ENCODE assay signal across 31 cellular contexts in the genomic region with DNA sequence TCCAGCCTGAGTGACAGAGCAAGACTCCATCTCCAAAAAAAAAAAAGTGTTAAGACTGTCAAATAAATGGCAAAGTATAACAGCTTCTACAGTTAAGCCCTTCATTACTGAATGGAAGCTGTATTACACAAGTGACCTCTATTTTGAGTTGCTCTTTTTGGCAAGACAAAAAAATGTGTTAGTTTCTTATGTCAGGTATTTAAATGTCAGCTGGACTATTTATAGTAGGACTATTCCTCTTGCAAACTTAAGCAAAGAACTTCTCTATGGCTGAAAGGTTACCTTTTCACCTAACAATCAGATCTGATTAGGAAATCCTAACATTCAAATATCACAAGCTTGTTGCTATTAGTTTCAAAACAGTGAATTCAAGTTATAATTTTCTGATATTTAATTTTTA. TPM values are rescaled to one million over a fixed set of nuclear protein-coding genes. Genes with fewer than 3 reads are reported as not detected.
DNase-seq lines count a peak whose midpoint lies in the region; ATAC-seq, FAIRE-seq and TF ChIP-seq lines count a peak whose summit lies in the region.
"Had no signal": no experiment of that assay in that cellular context is flagged by ENCODE, and none has a peak within 500 bp of the region (broad histone marks: within the 10 kb centered on the region; RNA-seq: fewer than 3 reads in every experiment).

No MANE protein-coding gene starts in this region.

- ATAC-seq in GM12878 (no peak; the same call in 2 of the 3 replicates), heart left ventricle (peak; percentile 28 to 70 (median 34))
- ATAC-seq: activated CD8-positive, alpha-beta memory T cell treated with anti-CD3 and anti-CD28 coated beads, Interleukin-2, amount 10 ng/mL, durations not matched to agents 7 days and 5 days; activated T-cell treated with anti-CD3 and anti-CD28 coated beads, Interleukin-2, amount 50 U/mL, for 72 hours; sciatic nerve had no signal

- no peaks in the 10 kb centered on the region for H3K27me3 ChIP-seq in GM12878 (replicated peaks in 1 of 2; ENCODE audit: control insufficient read depth in 2 of 2, insufficient read depth in 2 of 2, low read length in 1 of 2)
- no peaks in the 10 kb centered on the region for H3K27me3 ChIP-seq in heart left ventricle
- H3K27me3 ChIP-seq: esophagus squamous epithelium, MG63 had no signal

- intact Hi-C loops in GM12878 (cut with micrococcal nuclease; ENCODE audit: unreplicated experiment): no loop called here
- intact Hi-C loops in heart left ventricle (cut with DNase I): no loop called here
- intact Hi-C loops in head of caudate nucleus (cut with DNase I): no loop called here

- H3K9me3 ChIP-seq in GM12878 (replicated peaks; ENCODE audit: control insufficient read depth, insufficient read depth, low read length): no peaks in the 10 kb centered on the region
- no peaks in the 10 kb centered on the region for H3K9me3 ChIP-seq in heart left ventricle
- H3K9me3 ChIP-seq: esophagus squamous epithelium, MG63 had no signal

- H4K20me1 ChIP-seq in GM12878 (ENCODE audit: control insufficient read depth, insufficient read depth): peaks cover 6% of the 10 kb centered on the region

- no peak for TF ChIP-seq POLR2A in GM12878 (IDR thresholded peaks at IDR 0.05; ENCODE audit: low read depth, low read length)
- TF ChIP-seq POLR2A in heart left ventricle (IDR thresholded peaks at IDR 0.05): no peak

- peaks cover 76% of the 10 kb centered on the region for H3K79me2 ChIP-seq in GM12878 (ENCODE audit: control insufficient read depth, insufficient read depth, low read length)

- DNase-seq in GM12878 (ENCODE audit: low read depth, low spot score) (no peak), heart left ventricle (no peak), osteocyte (ENCODE audit: extremely low spot score, unreplicated experiment) (no peak), type B pancreatic cell (ENCODE audit: extremely low spot score, unreplicated experiment) (no peak), DMS79 treated with DMSO at 0.1 percent for 48 hours (lab: John Stamatoyannopoulos, UW) (no peak), head of caudate nucleus (no peak)
- DNase-seq in activated CD4-positive, alpha-beta T cell treated with anti-CD3 and anti-CD28 coated beads, Interleukin-2, amount 50 U/mL, for 4 hours: no peak
- DNase-seq: activated CD4-positive, alpha-beta T cell treated with anti-CD3 and anti-CD28 coated beads, Interleukin-2, amount 10 ng/mL, durations not matched to agents 7 days and 5 days; activated CD8-positive, alpha-beta memory T cell treated with anti-CD3 and anti-CD28 coated beads, Interleukin-2, amount 10 ng/mL, durations not matched to agents 7 days and 5 days; activated naive CD4-positive, alpha-beta T cell treated with anti-CD3 and anti-CD28 coated beads, Interleukin-2, amount 10 ng/mL, durations not matched to agents 7 days and 5 days; activated T-cell treated with anti-CD3 and anti-CD28 coated beads, Interleukin-2, amount 50 U/mL, for 72 hours; anterior cingulate cortex; DMS79; endodermal cell; esophagus squamous epithelium; HCEC 1CT; KBM-7; MG63; NCI-H1105 treated with DMSO at 0.1 percent for 48 hours; NCI-H1930; NCI-H524; nephron progenitor cell; stimulated activated CD4-positive, alpha-beta T cell treated with anti-CD3 and anti-CD28 coated beads, Interleukin-15, amount 100 ng/mL, for 24 hours; trophoblast cell had no signal

- H3K36me3 Mint-ChIP-seq in osteocyte (ENCODE audit: unreplicated experiment): peaks cover 11% of the 10 kb centered on the region
- peaks cover 34% of the 10 kb centered on the region for H3K36me3 Mint-ChIP-seq in type B pancreatic cell

- H3K36me3 ChIP-seq in GM12878 (ENCODE audit: control insufficient read depth in 2 of 2, insufficient read depth in 2 of 2, low read length in 1 of 2): peaks cover 8 to 26% of the 10 kb centered on the region in 2 experiments
- H3K36me3 ChIP-seq in heart left ventricle: peaks cover 0 to 38% (median 13%) of the 10 kb centered on the region in 9 donors

- H2AFZ ChIP-seq in GM12878 (ENCODE audit: control insufficient read depth, low read depth, low read length): no peak overlapping the region

- TF ChIP-seq CTCF in GM12878 (IDR thresholded peaks at IDR 0.05 in 2 of 3, conservative IDR thresholded peaks at IDR 0.05 in 1 of 3; ENCODE audit: control insufficient read depth in 2 of 3, extremely low read depth in 1 of 3, insufficient read depth in 1 of 3, low read depth in 3 of 3, low read length in 3 of 3): no peak
- no peak for TF ChIP-seq CTCF in heart left ventricle (IDR thresholded peaks at IDR 0.05)
- TF ChIP-seq CTCF in osteocyte (IDR thresholded peaks at IDR 0.05): no peak
- TF ChIP-seq CTCF in type B pancreatic cell (conservative IDR thresholded peaks at IDR 0.05): no peak

- H3K4me2 ChIP-seq in GM12878 (ENCODE audit: control insufficient read depth, insufficient read depth): no peak overlapping the region

- in situ Hi-C loops in GM12878 (cut with MboI): no loop called here

- SMC1A ChIA-PET in GM12878 (lab: Charles Lee; ENCODE audit: uncharacterized antibody, unreplicated experiment): interaction anchor here (0.6 to 1.8 kb wide), 9 partner anchors 9 to 69 kb away, joined by 3 to 8 read pairs (median 3); a partner anchor contains a TSS

- POLR2A ChIA-PET in GM12878 (lab: Charles Lee): interaction anchor here (0.7 to 1.2 kb wide), 2 partner anchors 9 to 160 kb away, joined by 4 to 6 read pairs; no protein-coding TSS in a partner anchor

- H3K27me3 Mint-ChIP-seq in osteocyte (ENCODE audit: unreplicated experiment): no peaks in the 10 kb centered on the region
- no peaks in the 10 kb centered on the region for H3K27me3 Mint-ChIP-seq in type B pancreatic cell
- H3K27me3 Mint-ChIP-seq: activated CD4-positive, alpha-beta T cell treated with anti-CD3 and anti-CD28 coated beads, Interleukin-2, amount 10 ng/mL, durations not matched to agents 7 days and 5 days; activated CD8-positive, alpha-beta memory T cell treated with anti-CD3 and anti-CD28 coated beads, Interleukin-2, amount 10 ng/mL, durations not matched to agents 7 days and 5 days; activated naive CD4-positive, alpha-beta T cell treated with anti-CD3 and anti-CD28 coated beads, Interleukin-2, amount 10 ng/mL, durations not matched to agents 7 days and 5 days; dendritic cell treated with granulocyte-macrophage colony-stimulating factor and Interleukin-4, amounts not matched to agents 40 ng/mL and 50 ng/mL, for 4 days had no signal

- peak overlapping the region; percentile 5 for H3K27ac Mint-ChIP-seq in osteocyte (ENCODE audit: unreplicated experiment)
- peak overlapping the region; percentile 61 for H3K27ac Mint-ChIP-seq in type B pancreatic cell
- H3K27ac Mint-ChIP-seq: activated CD4-positive, alpha-beta T cell treated with anti-CD3 and anti-CD28 coated beads, Interleukin-2, amount 10 ng/mL, durations not matched to agents 7 days and 5 days; activated CD8-positive, alpha-beta memory T cell treated with anti-CD3 and anti-CD28 coated beads, Interleukin-2, amount 10 ng/mL, durations not matched to agents 7 days and 5 days; activated naive CD4-positive, alpha-beta T cell treated with anti-CD3 and anti-CD28 coated beads, Interleukin-2, amount 10 ng/mL, durations not matched to agents 7 days and 5 days; activated T-cell treated with anti-CD3 and anti-CD28 coated beads, Interleukin-2, amount 50 U/mL, for 72 hours; dendritic cell treated with granulocyte-macrophage colony-stimulating factor and Interleukin-4, amounts not matched to agents 40 ng/mL and 50 ng/mL, for 4 days; endodermal cell; nephron progenitor cell; WTC11 had no signal

- CTCF ChIA-PET in GM12878 (lab: Yijun Ruan, JAX): interaction anchor here (0.9 to 8.1 kb wide), 8 partner anchors 9 to 52 kb away, joined by 3 to 57 read pairs (median 5); no protein-coding TSS in a partner anchor

- H3K27ac ChIP-seq in GM12878 (ENCODE audit: control insufficient read depth, insufficient read depth) (no peak overlapping the region), heart left ventricle (peak overlapping the region in 11 of 12 donors; percentile 16 to 81 (median 59))
- H3K27ac ChIP-seq: C4-2B had no signal

- BruUV-seq in GM12878 (replicated peaks; lab: Mats Ljungman, UMichigan): no TSS peak

- RAD21 ChIA-PET in GM12878 (lab: Charles Lee; ENCODE audit: unreplicated experiment): interaction anchor here (0.7 to 1.4 kb wide), 6 partner anchors 10 to 52 kb away, joined by 3 to 5 read pairs (median 3); a partner anchor contains a TSS

- H3K4me3 ChIP-seq in GM12878: no peak overlapping the region
- H3K4me3 ChIP-seq in heart left ventricle: peak overlapping the region in 1 of 12 donors; percentile 6
- H3K4me3 ChIP-seq: esophagus squamous epithelium, MG63 had no signal

- no peak for TF ChIP-seq EP300 in GM12878 (IDR thresholded peaks at IDR 0.05; ENCODE audit: borderline replicate concordance in 1 of 2, control insufficient read depth in 1 of 2, low read depth in 2 of 2, low read length in 2 of 2)

- H3K9me3 Mint-ChIP-seq in osteocyte (ENCODE audit: unreplicated experiment) (no peaks in the 10 kb centered on the region), type B pancreatic cell (no peaks in the 10 kb centered on the region)
- H3K9me3 Mint-ChIP-seq: activated CD4-positive, alpha-beta T cell treated with anti-CD3 and anti-CD28 coated beads, Interleukin-2, amount 10 ng/mL, durations not matched to agents 7 days and 5 days; activated naive CD4-positive, alpha-beta T cell treated with anti-CD3 and anti-CD28 coated beads, Interleukin-2, amount 10 ng/mL, durations not matched to agents 7 days and 5 days; activated T-cell treated with anti-CD3 and anti-CD28 coated beads, Interleukin-2, amount 50 U/mL, for 72 hours; dendritic cell treated with granulocyte-macrophage colony-stimulating factor and Interleukin-4, amounts not matched to agents 40 ng/mL and 50 ng/mL, for 4 days; endodermal cell; nephron progenitor cell; WTC11 had no signal

- H3K4me3 Mint-ChIP-seq in osteocyte (ENCODE audit: unreplicated experiment) (no peak overlapping the region), type B pancreatic cell (no peak overlapping the region)
- H3K4me3 Mint-ChIP-seq: activated CD4-positive, alpha-beta T cell treated with anti-CD3 and anti-CD28 coated beads, Interleukin-2, amount 10 ng/mL, durations not matched to agents 7 days and 5 days; activated CD8-positive, alpha-beta memory T cell treated with anti-CD3 and anti-CD28 coated beads, Interleukin-2, amount 10 ng/mL, durations not matched to agents 7 days and 5 days; activated naive CD4-positive, alpha-beta T cell treated with anti-CD3 and anti-CD28 coated beads, Interleukin-2, amount 10 ng/mL, durations not matched to agents 7 days and 5 days; activated T-cell treated with anti-CD3 and anti-CD28 coated beads, Interleukin-2, amount 50 U/mL, for 72 hours; dendritic cell treated with granulocyte-macrophage colony-stimulating factor and Interleukin-4, amounts not matched to agents 40 ng/mL and 50 ng/mL, for 4 days; endodermal cell; nephron progenitor cell; WTC11 had no signal

- peaks cover 56% of the 10 kb centered on the region for H3K4me1 Mint-ChIP-seq in osteocyte (ENCODE audit: unreplicated experiment)
- H3K4me1 Mint-ChIP-seq in type B pancreatic cell (ENCODE audit: unreplicated experiment): peaks cover 34% of the 10 kb centered on the region

- H3K4me1 ChIP-seq in GM12878 (ENCODE audit: control insufficient read depth, insufficient read depth, low read length) (peaks cover 3% of the 10 kb centered on the region), heart left ventricle (peaks cover 8 to 82% (median 44%) of the 10 kb centered on the region in 12 donors)

- TF ChIP-seq RAD21 in GM12878 (IDR thresholded peaks at IDR 0.05; ENCODE audit: insufficient read depth, low read depth, low read length): no peak

- H3K9ac ChIP-seq in GM12878 (ENCODE audit: control insufficient read depth, insufficient read depth, low read length): no peak overlapping the region

- FAIRE-seq in GM12878 (lab: Jason Lieb, UNC): no peak
- FAIRE-seq: frontal cortex, GM18507, HTR-8/SVneo had no signal

RNA-seq across cellular contexts. Expression of a gene that starts 12.4 kb away (rescaled TPM):
- 310 and 312 TPM in 2 replicates for total RNA-seq in GM12878 (2013; cell fraction: nucleolus; rRNA removed)
- 51.8 and 57.8 TPM in 2 replicates for total RNA-seq in GM12878 (2014; rRNA removed)
- 87.4 and 90.5 TPM in 2 replicates for total RNA-seq in GM12878 (2014; rRNA removed; fragmentation: Illumina TruSeq; extraction: Trizol)
- total RNA-seq in GM12878 (2021): 102 and 104 TPM in 2 replicates
- polyA plus RNA-seq in GM12878 (2011; ENCODE audit: low read depth): 80.2 TPM
- polyA plus RNA-seq in GM12878 (2011; rRNA removed): 110 and 131 TPM in 2 replicates
- 88.2 and 104 TPM in 2 replicates for polyA plus RNA-seq in GM12878 (2011; cell fraction: cytosol; rRNA removed)
- 79.4 and 82.7 TPM in 2 replicates for polyA plus RNA-seq in GM12878 (2011; cell fraction: nucleus; rRNA removed)
- 116 and 119 TPM in 2 replicates for polyA plus RNA-seq in GM12878 (2012)
- polyA plus RNA-seq in GM12878 (2014; fragmentation: Illumina TruSeq; extraction: Trizol): 219 and 257 TPM in 2 replicates
- 100 to 1,000 TPM; 151 to 215 TPM for polyA plus RNA-seq in GM12878 (2014; fragmentation: Nextera tagmentation; extraction: Ambion mirVana)
- 109 and 131 TPM in 2 replicates for polyA plus RNA-seq in GM12878 (2014; rRNA removed)
- 100 to 1,000 TPM; 181 to 188 TPM for polyA plus RNA-seq in GM12878 (2016; fragmentation: Nextera tagmentation; extraction: Ambion mirVana)
- polyA minus RNA-seq in GM12878 (2011; rRNA and poly(A)+ RNA removed): 86.5 and 87.4 TPM in 2 replicates
- polyA minus RNA-seq in GM12878 (2011; cell fraction: cytosol; rRNA and poly(A)+ RNA removed): 32.2 and 38.4 TPM in 2 replicates
- 50.2 and 71.6 TPM in 2 replicates for polyA minus RNA-seq in GM12878 (2011; cell fraction: nucleus; rRNA and poly(A)+ RNA removed)
- total RNA-seq in heart left ventricle: 100 to 1,000 TPM in 1 of 9 donors, 10 to 100 TPM in 8; 54.2 to 105 (median 84.8) TPM
- polyA plus RNA-seq in heart left ventricle: 10 to 100 TPM; 73.0 to 73.9 TPM
- 102 and 106 TPM in 2 replicates for total RNA-seq in osteocyte
- 90.5 and 117 TPM in 2 replicates for total RNA-seq in type B pancreatic cell (ENCODE audit: low replicate concordance)

RNA-seq across cellular contexts. Expression of a gene that starts 53.0 kb away (rescaled TPM):
- 8.1 and 8.4 TPM in 2 replicates for total RNA-seq in GM12878 (2013; cell fraction: nucleolus; rRNA removed)
- total RNA-seq in GM12878 (2014; rRNA removed): 24.2 and 24.5 TPM in 2 replicates
- 12.1 and 12.2 TPM in 2 replicates for total RNA-seq in GM12878 (2014; rRNA removed; fragmentation: Illumina TruSeq; extraction: Trizol)
- 15.1 and 15.4 TPM in 2 replicates for total RNA-seq in GM12878 (2021)
- polyA plus RNA-seq in GM12878 (2011; ENCODE audit: low read depth): 5.8 TPM
- 5.2 and 15.9 TPM in 2 replicates for polyA plus RNA-seq in GM12878 (2011; rRNA removed)
- 21.9 and 24.8 TPM in 2 replicates for polyA plus RNA-seq in GM12878 (2011; cell fraction: cytosol; rRNA removed)
- 11.9 and 13.4 TPM in 2 replicates for polyA plus RNA-seq in GM12878 (2011; cell fraction: nucleus; rRNA removed)
- polyA plus RNA-seq in GM12878 (2012): 10.5 and 11.6 TPM in 2 replicates
- polyA plus RNA-seq in GM12878 (2014; fragmentation: Illumina TruSeq; extraction: Trizol): 9.9 and 17.8 TPM in 2 replicates
- 1 to 10 TPM; 1.7 to 4.3 TPM for polyA plus RNA-seq in GM12878 (2014; fragmentation: Nextera tagmentation; extraction: Ambion mirVana)
- 25.6 and 26.1 TPM in 2 replicates for polyA plus RNA-seq in GM12878 (2014; rRNA removed)
- polyA plus RNA-seq in GM12878 (2016; fragmentation: Nextera tagmentation; extraction: Ambion mirVana): 10 to 100 TPM; 19.7 to 20.9 TPM
- 28.9 and 31.5 TPM in 2 replicates for polyA minus RNA-seq in GM12878 (2011; rRNA and poly(A)+ RNA removed)
- 11.8 and 15.8 TPM in 2 replicates for polyA minus RNA-seq in GM12878 (2011; cell fraction: cytosol; rRNA and poly(A)+ RNA removed)
- polyA minus RNA-seq in GM12878 (2011; cell fraction: nucleus; rRNA and poly(A)+ RNA removed): 2.1 and 4.2 TPM in 2 replicates
- total RNA-seq in heart left ventricle: 10 to 100 TPM; 13.7 to 37.4 (median 23.6) TPM
- 10 to 100 TPM; 28.4 to 35.3 TPM for polyA plus RNA-seq in heart left ventricle
- 61.2 and 63.7 TPM in 2 replicates for total RNA-seq in osteocyte
- total RNA-seq in type B pancreatic cell (ENCODE audit: low replicate concordance): 29.9 and 42.9 TPM in 2 replicates
